In the genomic region with DNA sequence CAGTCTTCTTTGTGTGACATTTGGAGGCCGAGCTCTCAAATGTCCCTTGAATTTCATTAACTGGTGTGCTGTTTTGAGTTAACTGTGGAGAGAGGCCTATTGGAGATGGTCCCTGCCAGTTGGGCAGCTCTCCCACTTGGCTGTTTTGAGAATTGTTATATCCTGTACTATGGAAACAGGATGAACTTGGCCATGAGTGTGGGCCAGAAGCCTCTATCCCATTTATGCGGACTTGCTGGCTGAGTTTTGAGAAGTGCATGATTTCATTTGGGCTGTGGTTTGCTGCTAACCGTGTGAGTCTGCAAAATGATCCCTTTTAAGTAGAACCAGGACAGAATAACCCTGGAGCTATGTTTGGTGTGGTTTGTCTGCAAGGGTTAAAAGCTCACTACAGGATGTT, we compare ENCODE assay signal across 9 cellular contexts.
DNase-seq lines count a peak whose midpoint lies in the region; TF ChIP-seq lines count a peak whose summit lies in the region.
"Had no signal": no experiment of that assay in that cellular context is flagged by ENCODE, and none has a peak within 500 bp of the region (broad histone marks: within the 10 kb centered on the region; RNA-seq: fewer than 3 reads in every experiment).

No MANE protein-coding gene starts in this region.

- peaks cover 21% of the 10 kb centered on the region for H3K4me1 ChIP-seq in SJCRH30
- peaks cover 62% of the 10 kb centered on the region for H3K4me1 ChIP-seq in muscle layer of colon (ENCODE audit: insufficient read depth, low read length)
- peaks cover 0 to 18% of the 10 kb centered on the region in 2 donors for H3K4me1 ChIP-seq in uterus

- peaks cover 2% of the 10 kb centered on the region for H3K27me3 Mint-ChIP-seq in activated T-cell treated with anti-CD3 and anti-CD28 coated beads, Interleukin-2, amount 50 U/mL, for 24 hours

- no peak overlapping the region for H3K27ac Mint-ChIP-seq in activated T-cell treated with anti-CD3 and anti-CD28 coated beads, Interleukin-2, amount 50 U/mL, for 24 hours

- H3K27ac ChIP-seq in SJCRH30 (no peak overlapping the region), muscle layer of colon (ENCODE audit: low read depth, low read length) (peak overlapping the region; percentile 76), uterus (peak overlapping the region in 1 of 2 donors; percentile 25)

- no peak for TF ChIP-seq POLR2A in uterus (IDR thresholded peaks at IDR 0.05)

- H3K4me3 Mint-ChIP-seq in activated T-cell treated with anti-CD3 and anti-CD28 coated beads, Interleukin-2, amount 50 U/mL, for 24 hours = no peak overlapping the region

- no peaks in the 10 kb centered on the region for H3K36me3 ChIP-seq in SJCRH30
- no peaks in the 10 kb centered on the region for H3K36me3 ChIP-seq in muscle layer of colon (ENCODE audit: insufficient read depth, low read length)
- no peaks in the 10 kb centered on the region for H3K36me3 ChIP-seq in uterus

- TF ChIP-seq CTCF in uterus (IDR thresholded peaks at IDR 0.05) = no peak

- no peak overlapping the region for H3K9ac ChIP-seq in muscle layer of colon (ENCODE audit: low read length)

- DNase-seq in SJCRH30 (peak; percentile 33 to 67), fibroblast of gingiva (ENCODE audit: low read depth) (peak; percentile 99), uterus (peak; percentile 70 to 80), SIG-M5 treated with dmso at 0.1 percent for 504 hours (lab: John Stamatoyannopoulos, UW; ENCODE audit: unreplicated experiment) (no peak), COR-L47 (lab: John Stamatoyannopoulos, UW) (no peak)
- DNase-seq in activated T-cell treated with anti-CD3 and anti-CD28 coated beads, Interleukin-2, amount 50 U/mL, for 24 hours = no peak
- DNase-seq: activated CD4-positive, alpha-beta T cell treated with anti-CD3 and anti-CD28 coated beads, Interleukin-2, amount 50 U/mL, for 48 hours; stimulated activated CD4-positive, alpha-beta T cell treated with anti-CD3 and anti-CD28 coated beads, Interleukin-4, amount 100 ng/mL, for 24 hours had no signal

- peaks cover 7% of the 10 kb centered on the region for H3K9me3 Mint-ChIP-seq in activated T-cell treated with anti-CD3 and anti-CD28 coated beads, Interleukin-2, amount 50 U/mL, for 24 hours

- no peaks in the 10 kb centered on the region for H3K4me1 Mint-ChIP-seq in activated T-cell treated with anti-CD3 and anti-CD28 coated beads, Interleukin-2, amount 50 U/mL, for 24 hours (ENCODE audit: low read depth)

- H3K9me3 ChIP-seq in SJCRH30 (replicated peaks) (no peaks in the 10 kb centered on the region), muscle layer of colon (ENCODE audit: low read length) (no peaks in the 10 kb centered on the region), uterus (no peaks in the 10 kb centered on the region)

- intact Hi-C loops in uterus (cut with DNase I; ENCODE audit: low total_unique reads) = no loop called here

- H3K27me3 ChIP-seq in SJCRH30 = no peaks in the 10 kb centered on the region
- H3K27me3 ChIP-seq in muscle layer of colon (ENCODE audit: control insufficient read depth in 1 of 2, insufficient read depth in 2 of 2, low read length in 2 of 2) = no peaks in the 10 kb centered on the region
- no peaks in the 10 kb centered on the region for H3K27me3 ChIP-seq in uterus

- no peaks in the 10 kb centered on the region for H3K36me3 Mint-ChIP-seq in activated T-cell treated with anti-CD3 and anti-CD28 coated beads, Interleukin-2, amount 50 U/mL, for 24 hours (ENCODE audit: low read depth)

- H3K4me3 ChIP-seq in SJCRH30 = no peak overlapping the region
- H3K4me3 ChIP-seq in muscle layer of colon (ENCODE audit: low read depth in 1 of 2, low read length in 2 of 2) = peak overlapping the region in 1 of 2 donors; percentile 12
- H3K4me3 ChIP-seq in uterus = no peak overlapping the region

Comparison
In these comparisons a context has a peak if more than half of its experiments do, and no peak if none do; other contexts are left out.
1. DNase-seq: peak in SJCRH30 (2 of 2), fibroblast of gingiva (single experiment) and uterus (2 of 2); none in activated T-cell treated with anti-CD3 and anti-CD28 coated beads, Interleukin-2, amount 50 U/mL, for 24 hours (single experiment), SIG-M5 treated with dmso at 0.1 percent for 504 hours (single experiment) and COR-L47 (single experiment).